In genomic region chr1:244301595-244302130, GRCh38 we compare ENCODE assay signal across 1 cellular context.
TF ChIP-seq lines count a peak whose summit lies in the region.

No MANE protein-coding gene starts in this region.

TF ChIP-seq in endothelial cell of umbilical vein, 7 proteins besides CTCF, POLR2A, EP300 and RAD21 (continued from another document):
- no peak for TF ChIP-seq GATA2 (IDR thresholded peaks at IDR 0.05; ENCODE audit: insufficient read depth, insufficient read length, low read depth, low read length)
